8 cellular contexts compared by ENCODE assay signal in the genomic region with DNA sequence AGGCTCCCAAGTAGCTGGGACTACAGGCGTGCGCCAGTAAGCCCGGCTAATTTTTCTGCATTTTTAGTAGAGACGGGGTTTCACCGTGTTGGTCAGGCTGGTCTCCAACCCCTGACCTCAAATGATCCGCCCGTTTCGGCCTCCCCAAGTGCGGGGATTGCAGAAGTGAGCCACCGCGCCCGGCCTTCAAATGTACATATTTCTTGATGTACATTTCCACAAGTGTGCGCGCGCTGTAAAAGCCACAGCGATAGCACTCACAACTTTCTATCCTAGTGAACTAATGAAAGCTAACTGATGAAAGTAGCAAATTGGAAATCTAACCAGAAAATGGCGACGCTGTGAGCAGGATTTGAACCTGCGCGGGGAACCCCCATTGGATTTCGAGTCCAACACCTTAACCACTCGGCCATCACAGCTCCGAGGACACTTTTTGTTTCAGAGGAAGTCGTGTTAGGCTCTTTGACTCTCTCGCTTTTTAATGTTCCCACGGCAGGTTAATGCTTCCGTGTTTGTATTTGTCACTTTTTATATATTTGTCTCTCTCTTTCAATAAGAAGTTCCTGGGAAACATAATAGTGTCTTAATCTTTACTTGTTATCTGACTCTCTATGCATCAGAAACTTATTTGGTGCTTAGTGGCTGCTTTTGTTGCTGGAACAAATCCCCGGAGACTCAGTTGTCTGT.
DNase-seq lines count a peak whose midpoint lies in the region; ATAC-seq and TF ChIP-seq lines count a peak whose summit lies in the region.

No MANE protein-coding gene starts in this region.

- intact Hi-C loops in testis (cut with DNase I; ENCODE audit: low total_unique reads), result no loop called here

- H3K27ac Mint-ChIP-seq in progenitor cell of endocrine pancreas, result peak overlapping the region; percentile 65

- H3K36me3 ChIP-seq in testis (ENCODE audit: low read depth, missing control alignments), result no peaks in the 10 kb centered on the region

- no peak for TF ChIP-seq POLR2A in testis (IDR thresholded peaks at IDR 0.05)

- no peaks in the 10 kb centered on the region for H3K27me3 ChIP-seq in HL-60 (ENCODE audit: insufficient read depth, poor library complexity, severe bottlenecking)
- H3K27me3 ChIP-seq in testis, result no peaks in the 10 kb centered on the region

- peak overlapping the region; percentile 32 for H3K4me3 ChIP-seq in HL-60 (replicated peaks; ENCODE audit: insufficient read depth, low read length)
- H3K4me3 ChIP-seq in epithelial cell of esophagus (ENCODE audit: low read length), result peak overlapping the region; percentile 51
- peak overlapping the region in 1 of 2 donors; percentile 17 for H3K4me3 ChIP-seq in testis

- peaks cover 82% of the 10 kb centered on the region for H3K27me3 Mint-ChIP-seq in progenitor cell of endocrine pancreas

- H3K4me1 Mint-ChIP-seq in progenitor cell of endocrine pancreas (ENCODE audit: low read depth), result peaks cover 12% of the 10 kb centered on the region

- ATAC-seq in GM21367 (IDR thresholded peaks at IDR 0.05; ENCODE audit: unreplicated experiment), result peak; percentile 54
- no peak for ATAC-seq in HG03039 (IDR thresholded peaks at IDR 0.05; ENCODE audit: unreplicated experiment)

- H3K9me3 Mint-ChIP-seq in progenitor cell of endocrine pancreas (ENCODE audit: low read depth), result no peaks in the 10 kb centered on the region

- H3K27ac ChIP-seq in HL-60 (replicated peaks) (peak overlapping the region; percentile 31), testis (no peak overlapping the region)

- peak overlapping the region; percentile 59 for H3K4me3 Mint-ChIP-seq in progenitor cell of endocrine pancreas (ENCODE audit: low read depth)

- WGBS in testis, 2 donors, result 2 to 3% methylated on average over 22 to 28 of the region's 28 CpGs

- DNase-seq in GF-D8 (lab: John Stamatoyannopoulos, UW), result peak; percentile 44
- DNase-seq in HL-60 (ENCODE audit: low read depth in 1 of 2, low spot score in 1 of 2), result peak in 1 of 2 experiments; percentile 69
- DNase-seq in SHP77 treated with DMSO at 0.1 percent for 48 hours (lab: John Stamatoyannopoulos, UW), result peak; percentile 76
- peak; percentile 86 for DNase-seq in epithelial cell of esophagus (ENCODE audit: low read depth)
- DNase-seq in progenitor cell of endocrine pancreas (ENCODE audit: low spot score, unreplicated experiment), result no peak
- no peak for DNase-seq in testis

- no peaks in the 10 kb centered on the region for H3K9me3 ChIP-seq in testis

- H3K4me1 ChIP-seq in testis, result peaks cover 3% of the 10 kb centered on the region

- no peak for TF ChIP-seq CTCF in HL-60 (IDR thresholded peaks at IDR 0.05; ENCODE audit: insufficient read depth, low read length)
- TF ChIP-seq CTCF in epithelial cell of esophagus (IDR thresholded peaks at IDR 0.05; ENCODE audit: insufficient read depth, low read depth, low read length, missing control alignments), result no peak
- TF ChIP-seq CTCF in progenitor cell of endocrine pancreas (IDR thresholded peaks at IDR 0.05; ENCODE audit: unreplicated experiment), result no peak
- no peak for TF ChIP-seq CTCF in testis (IDR thresholded peaks at IDR 0.05)

- H3K36me3 Mint-ChIP-seq in progenitor cell of endocrine pancreas (ENCODE audit: insufficient read depth), result no peaks in the 10 kb centered on the region

Comparison
In these comparisons a context has a peak if more than half of its experiments do, and no peak if none do; other contexts are left out.
1. DNase-seq: peak in GF-D8 (single experiment), SHP77 treated with DMSO at 0.1 percent for 48 hours (single experiment) and epithelial cell of esophagus (single experiment); none in progenitor cell of endocrine pancreas (single experiment) and testis (single experiment).